Comparison of ENCODE assay signal across 7 cellular contexts in the genomic region with DNA sequence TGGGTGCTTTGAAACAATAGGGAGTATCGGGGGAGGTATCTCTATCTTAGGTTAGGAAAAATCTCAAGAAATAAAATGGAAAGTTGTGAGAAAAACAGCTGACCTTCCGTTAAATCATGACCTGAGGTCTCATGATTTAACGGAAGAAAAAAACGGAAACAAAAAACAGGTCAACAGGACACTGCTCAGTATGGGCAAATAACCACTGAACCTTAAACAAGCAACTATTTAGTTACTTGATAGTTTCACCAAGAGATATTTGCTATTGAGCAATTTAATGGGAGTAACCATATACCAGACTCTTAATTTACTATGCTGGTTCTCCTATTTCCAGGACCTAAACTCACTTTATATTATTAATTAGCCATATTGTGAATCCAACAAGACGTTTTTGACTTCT.
"Had no signal": no experiment of that assay in that cellular context is flagged by ENCODE, and none has a peak within 500 bp of the region (broad histone marks: within the 10 kb centered on the region; RNA-seq: fewer than 3 reads in every experiment).

No MANE protein-coding gene starts in this region.

- ATAC-seq: GM23338 had no signal

- H2AFZ ChIP-seq: GM23338 had no signal

- H3K4me2 ChIP-seq: GM23338 had no signal

- FAIRE-seq: H1, H54, HTR-8/SVneo had no signal

- H3K4me3 ChIP-seq: GM23338 had no signal

- DNase-seq: H9, HCEC 1CT, KBM-7 had no signal
